In the genomic region with DNA sequence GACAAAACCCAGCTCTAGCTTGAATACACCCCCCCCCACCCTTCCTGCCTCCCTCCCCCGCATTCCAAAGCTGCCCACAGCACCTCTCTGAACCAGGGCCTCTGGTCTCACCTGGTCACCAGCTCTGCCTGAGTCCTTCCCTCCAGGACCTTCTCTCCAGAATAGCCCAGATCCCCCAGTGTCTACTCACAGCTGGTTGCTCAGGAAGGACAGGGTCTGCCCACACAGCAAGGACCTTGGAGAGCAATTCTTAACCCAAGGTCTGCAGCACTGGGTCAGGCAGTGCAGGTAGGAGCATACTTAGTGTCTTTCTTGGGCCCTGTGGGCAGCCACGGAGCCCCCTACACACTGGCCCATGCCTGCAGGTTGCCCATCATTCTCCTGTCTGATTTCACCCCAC, we compare ENCODE assay signal across 2 cellular contexts.
TF ChIP-seq lines count a peak whose summit lies in the region.

No MANE protein-coding gene starts in this region.

TF ChIP-seq in HEK293, 187 proteins besides CTCF, POLR2A, EP300 and RAD21:
- TF ChIP-seq, protein P1, sequence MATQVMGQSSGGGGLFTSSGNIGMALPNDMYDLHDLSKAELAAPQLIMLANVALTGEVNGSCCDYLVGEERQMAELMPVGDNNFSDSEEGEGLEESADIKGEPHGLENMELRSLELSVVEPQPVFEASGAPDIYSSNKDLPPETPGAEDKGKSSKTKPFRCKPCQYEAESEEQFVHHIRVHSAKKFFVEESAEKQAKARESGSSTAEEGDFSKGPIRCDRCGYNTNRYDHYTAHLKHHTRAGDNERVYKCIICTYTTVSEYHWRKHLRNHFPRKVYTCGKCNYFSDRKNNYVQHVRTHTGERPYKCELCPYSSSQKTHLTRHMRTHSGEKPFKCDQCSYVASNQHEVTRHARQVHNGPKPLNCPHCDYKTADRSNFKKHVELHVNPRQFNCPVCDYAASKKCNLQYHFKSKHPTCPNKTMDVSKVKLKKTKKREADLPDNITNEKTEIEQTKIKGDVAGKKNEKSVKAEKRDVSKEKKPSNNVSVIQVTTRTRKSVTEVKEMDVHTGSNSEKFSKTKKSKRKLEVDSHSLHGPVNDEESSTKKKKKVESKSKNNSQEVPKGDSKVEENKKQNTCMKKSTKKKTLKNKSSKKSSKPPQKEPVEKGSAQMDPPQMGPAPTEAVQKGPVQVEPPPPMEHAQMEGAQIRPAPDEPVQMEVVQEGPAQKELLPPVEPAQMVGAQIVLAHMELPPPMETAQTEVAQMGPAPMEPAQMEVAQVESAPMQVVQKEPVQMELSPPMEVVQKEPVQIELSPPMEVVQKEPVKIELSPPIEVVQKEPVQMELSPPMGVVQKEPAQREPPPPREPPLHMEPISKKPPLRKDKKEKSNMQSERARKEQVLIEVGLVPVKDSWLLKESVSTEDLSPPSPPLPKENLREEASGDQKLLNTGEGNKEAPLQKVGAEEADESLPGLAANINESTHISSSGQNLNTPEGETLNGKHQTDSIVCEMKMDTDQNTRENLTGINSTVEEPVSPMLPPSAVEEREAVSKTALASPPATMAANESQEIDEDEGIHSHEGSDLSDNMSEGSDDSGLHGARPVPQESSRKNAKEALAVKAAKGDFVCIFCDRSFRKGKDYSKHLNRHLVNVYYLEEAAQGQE (tag by site-specific recombination; IDR thresholded peaks at IDR 0.05) = peak; percentile 81
- no peak for TF ChIP-seq ZNF707 (tag by site-specific recombination; IDR thresholded peaks at IDR 0.05)

TF ChIP-seq in K562, 482 proteins besides CTCF, POLR2A, EP300 and RAD21 (continued from another document):
- TF ChIP-seq, protein P1 (CRISPR knock-in tag; IDR thresholded peaks at IDR 0.05; ENCODE audit: low read depth) = peak; percentile 60; the same call in 1 of the 2 replicates
- TF ChIP-seq POLR2AphosphoS2 (IDR thresholded peaks at IDR 0.05; ENCODE audit: low read length) (no peak), MIER1 (IDR thresholded peaks at IDR 0.05; ENCODE audit: low read depth) (0 out of 2 replicates have a peak, but pooled peaks have one; percentile 41), ZBED1 (IDR thresholded peaks at IDR 0.05) (no peak), ZNF830 (CRISPR knock-in tag; IDR thresholded peaks at IDR 0.05) (no peak), EHMT2 (IDR thresholded peaks at IDR 0.05) (peak; percentile 58; the same call in 1 of the 2 replicates)
